ENCODE assay signal across 13 cellular contexts in genomic region chr5:14714706-14715105, GRCh38. TPM values are rescaled to one million over a fixed set of nuclear protein-coding genes. Genes with fewer than 3 reads are reported as not detected.
DNase-seq lines count a peak whose midpoint lies in the region; ATAC-seq, FAIRE-seq and TF ChIP-seq lines count a peak whose summit lies in the region.
"Had no signal": no experiment of that assay in that cellular context is flagged by ENCODE, and none has a peak within 500 bp of the region (broad histone marks: within the 10 kb centered on the region; RNA-seq: fewer than 3 reads in every experiment).

No MANE protein-coding gene starts in this region.

- ATAC-seq in activated T-cell treated with anti-CD3 and anti-CD28 coated beads, Interleukin-2, amount 50 U/mL, for 4 hours: no peak
- ATAC-seq in psoas muscle (peak; percentile 93 to 97 (median 96)), HG03159 (IDR thresholded peaks at IDR 0.05; ENCODE audit: unreplicated experiment) (no peak)

- H3K36me3 ChIP-seq in bronchial epithelial cell (ENCODE audit: control insufficient read depth, insufficient read depth, low read length) (peaks cover 28% of the 10 kb centered on the region), psoas muscle (ENCODE audit: insufficient read depth in 1 of 2, low read depth in 1 of 2) (peaks cover 3 to 80% of the 10 kb centered on the region in 2 donors)

- no peaks in the 10 kb centered on the region for H3K9me3 Mint-ChIP-seq in activated T-cell treated with anti-CD3 and anti-CD28 coated beads, Interleukin-2, amount 50 U/mL, for 24 hours
- H3K9me3 Mint-ChIP-seq in activated T-cell treated with anti-CD3 and anti-CD28 coated beads, Interleukin-2, amount 50 U/mL, for 4 hours: no peaks in the 10 kb centered on the region
- H3K9me3 Mint-ChIP-seq: activated naive CD8-positive, alpha-beta T cell treated with anti-CD3 and anti-CD28 coated beads for 36 hours; memory B cell had no signal

- peak overlapping the region; percentile 71 for H3K27ac ChIP-seq in psoas muscle

- H3K9me3 ChIP-seq in psoas muscle: no peaks in the 10 kb centered on the region

- WGBS in psoas muscle, 3 donors: 90 to 96% (median 93%) methylated on average over 6 of the region's 6 CpGs

- H3K27me3 Mint-ChIP-seq in activated T-cell treated with anti-CD3 and anti-CD28 coated beads, Interleukin-2, amount 50 U/mL, for 24 hours: no peaks in the 10 kb centered on the region
- H3K27me3 Mint-ChIP-seq in activated T-cell treated with anti-CD3 and anti-CD28 coated beads, Interleukin-2, amount 50 U/mL, for 4 hours (ENCODE audit: low read depth): no peaks in the 10 kb centered on the region
- H3K27me3 Mint-ChIP-seq: activated naive CD8-positive, alpha-beta T cell treated with anti-CD3 and anti-CD28 coated beads for 36 hours; memory B cell had no signal

- peaks cover 25% of the 10 kb centered on the region for H3K4me1 Mint-ChIP-seq in activated T-cell treated with anti-CD3 and anti-CD28 coated beads, Interleukin-2, amount 50 U/mL, for 24 hours (ENCODE audit: low read depth)
- H3K4me1 Mint-ChIP-seq in activated T-cell treated with anti-CD3 and anti-CD28 coated beads, Interleukin-2, amount 50 U/mL, for 4 hours (ENCODE audit: low read depth): peaks cover 14% of the 10 kb centered on the region

- TF ChIP-seq CTCF in bronchial epithelial cell (IDR thresholded peaks at IDR 0.05; ENCODE audit: insufficient read depth, low read length, severe bottlenecking): no peak
- TF ChIP-seq CTCF in psoas muscle (IDR thresholded peaks at IDR 0.05): no peak

- intact Hi-C loops in psoas muscle (cut with DNase I) (no loop called here), posterior vena cava (cut with DNase I) (no loop called here)

- peak overlapping the region; percentile 81 for H3K27ac Mint-ChIP-seq in activated T-cell treated with anti-CD3 and anti-CD28 coated beads, Interleukin-2, amount 50 U/mL, for 24 hours

- no peak overlapping the region for H3K4me3 Mint-ChIP-seq in activated T-cell treated with anti-CD3 and anti-CD28 coated beads, Interleukin-2, amount 50 U/mL, for 24 hours
- H3K4me3 Mint-ChIP-seq in activated T-cell treated with anti-CD3 and anti-CD28 coated beads, Interleukin-2, amount 50 U/mL, for 4 hours: no peak overlapping the region
- H3K4me3 Mint-ChIP-seq: activated naive CD8-positive, alpha-beta T cell treated with anti-CD3 and anti-CD28 coated beads for 36 hours; memory B cell had no signal

- DNase-seq in activated T-cell treated with anti-CD3 and anti-CD28 coated beads, Interleukin-2, amount 50 U/mL, for 24 hours: no peak
- no peak for DNase-seq in activated T-cell treated with anti-CD3 and anti-CD28 coated beads, Interleukin-2, amount 50 U/mL, for 4 hours
- DNase-seq in NCI-H2171 treated with DMSO at 0.1 percent for 48 hours (lab: John Stamatoyannopoulos, UW) (peak; percentile 23), bronchial epithelial cell (ENCODE audit: low read depth) (peak; percentile 31), psoas muscle (peak in 1 of 2 donors; percentile 69), A172 (ENCODE audit: low spot score) (no peak), posterior vena cava (ENCODE audit: low spot score) (no peak)
- DNase-seq: activated naive CD8-positive, alpha-beta T cell treated with anti-CD3 and anti-CD28 coated beads for 36 hours; Kasumi-1; OCI-M1 had no signal

- H3K4me1 ChIP-seq in psoas muscle: peaks cover 15% of the 10 kb centered on the region

- H3K27me3 ChIP-seq in bronchial epithelial cell (ENCODE audit: control insufficient read depth, insufficient read depth, low read length): no peaks in the 10 kb centered on the region
- no peaks in the 10 kb centered on the region for H3K27me3 ChIP-seq in psoas muscle (ENCODE audit: insufficient read depth in 3 of 3, low read length in 2 of 3)

- no peak for FAIRE-seq in bronchial epithelial cell (lab: Jason Lieb, UNC)
- FAIRE-seq: H54 had no signal

- peaks cover 97% of the 10 kb centered on the region for H3K36me3 Mint-ChIP-seq in activated T-cell treated with anti-CD3 and anti-CD28 coated beads, Interleukin-2, amount 50 U/mL, for 24 hours (ENCODE audit: low read depth)
- H3K36me3 Mint-ChIP-seq in activated T-cell treated with anti-CD3 and anti-CD28 coated beads, Interleukin-2, amount 50 U/mL, for 4 hours (ENCODE audit: insufficient read depth): peaks cover 51% of the 10 kb centered on the region

- H3K4me3 ChIP-seq in bronchial epithelial cell (ENCODE audit: low read depth, low read length): no peak overlapping the region
- H3K4me3 ChIP-seq in psoas muscle: no peak overlapping the region

RNA-seq across cellular contexts. Expression of gene OTULIN, which starts 50.2 kb away (rescaled TPM):
- 10 to 100 TPM; 46.4 to 64.8 (median 50.1) TPM for total RNA-seq in activated T-cell treated with anti-CD3 and anti-CD28 coated beads, Interleukin-2, amount 50 U/mL, for 4 hours
- total RNA-seq in bronchial epithelial cell (19.6 and 36.6 TPM in 2 replicates), psoas muscle (10 to 100 TPM; 12.4 to 20.4 (median 15.4) TPM), posterior vena cava (10 to 100 TPM; 24.6 to 26.9 TPM)
- polyA plus RNA-seq in psoas muscle: 1 to 10 TPM; 2.3 to 8.2 (median 4.1) TPM
- 34.4 and 36.1 TPM in 2 replicates for total RNA-seq in A172 (2014; rRNA removed; shearing (Covaris generic))

Comparison
In these comparisons a context has a peak if more than half of its experiments do, and no peak if none do; other contexts are left out.
1. DNase-seq: peak in NCI-H2171 treated with DMSO at 0.1 percent for 48 hours (single experiment) and bronchial epithelial cell (single experiment); none in activated T-cell treated with anti-CD3 and anti-CD28 coated beads, Interleukin-2, amount 50 U/mL, for 24 hours (single experiment), activated T-cell treated with anti-CD3 and anti-CD28 coated beads, Interleukin-2, amount 50 U/mL, for 4 hours (single experiment), A172 (single experiment) and posterior vena cava (single experiment).
2. ATAC-seq: peak in psoas muscle (4 of 4); none in activated T-cell treated with anti-CD3 and anti-CD28 coated beads, Interleukin-2, amount 50 U/mL, for 4 hours (0 of 2) and HG03159 (single experiment).